1 cellular context compared by ENCODE assay signal in genomic region chr22:45477366-45478107, GRCh38.
TF ChIP-seq lines count a peak whose summit lies in the region.

No MANE protein-coding gene starts in this region.

TF ChIP-seq in K562, 482 proteins besides CTCF, POLR2A, EP300 and RAD21:
- TF ChIP-seq RBM25 (IDR thresholded peaks at IDR 0.05; ENCODE audit: low read depth, low read length, severe bottlenecking) (peak; percentile 57), POLR3G (IDR thresholded peaks at IDR 0.05; ENCODE audit: extremely low read depth, insufficient read length, insufficient replicate concordance) (no peak)
